Comparison of ENCODE assay signal across 9 cellular contexts in the genomic region with DNA sequence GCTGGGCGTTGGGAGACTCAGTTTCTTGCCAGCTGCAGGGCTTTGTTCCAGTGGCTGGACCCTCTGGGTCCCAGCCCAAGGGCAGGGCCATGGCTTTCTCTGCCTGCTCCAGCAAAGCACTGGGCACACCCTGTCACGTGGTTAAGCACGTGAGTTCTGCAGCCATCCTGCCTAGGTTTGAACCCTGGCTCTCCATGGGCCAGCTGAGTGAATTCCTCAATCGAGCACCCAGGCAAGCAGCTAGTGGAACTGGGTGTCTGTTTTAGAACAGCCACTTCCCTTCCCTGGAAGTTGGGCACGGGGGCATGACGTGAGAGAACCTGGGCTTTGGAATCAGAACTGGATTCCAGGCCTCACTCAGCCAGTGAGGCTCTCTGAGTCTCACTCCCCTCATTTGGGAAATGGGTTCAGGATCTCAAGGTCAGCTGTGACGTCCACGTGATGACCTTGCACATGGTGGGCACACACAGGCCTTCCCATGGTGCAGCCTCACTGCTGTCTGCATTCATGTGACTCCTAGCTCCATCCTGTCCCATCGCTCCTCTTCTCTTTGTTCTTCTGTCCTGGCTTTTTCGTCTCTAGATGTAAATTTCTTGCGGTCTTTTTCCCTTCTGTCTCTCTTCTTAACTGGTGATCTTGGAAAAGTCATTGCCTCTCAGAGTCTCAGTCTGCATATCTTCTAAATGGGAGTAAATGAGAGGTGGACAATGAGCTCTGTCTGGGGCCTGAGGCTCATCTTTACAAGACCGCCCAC. TPM values are rescaled to one million over a fixed set of nuclear protein-coding genes. Genes with fewer than 3 reads are reported as not detected.
DNase-seq lines count a peak whose midpoint lies in the region; ATAC-seq and TF ChIP-seq lines count a peak whose summit lies in the region.
"Had no signal": no experiment of that assay in that cellular context is flagged by ENCODE, and none has a peak within 500 bp of the region (broad histone marks: within the 10 kb centered on the region; RNA-seq: fewer than 3 reads in every experiment).

No MANE protein-coding gene starts in this region.

- DNase-seq in activated naive CD4-positive, alpha-beta T cell treated with anti-CD3 and anti-CD28 coated beads, Interleukin-2, amount 10 ng/mL, durations not matched to agents 7 days and 5 days = peak; percentile 60
- DNase-seq in activated naive CD4-positive, alpha-beta T cell treated with Interleukin-2 at 50 U/mL for 16 hours = no peak
- DNase-seq in activated CD4-positive, alpha-beta memory T cell treated with anti-CD3 and anti-CD28 coated beads for 36 hours = peak; percentile 62
- DNase-seq in left lung (peak in 1 of 2 donors; percentile 29), type B pancreatic cell (ENCODE audit: extremely low spot score, unreplicated experiment) (no peak), NCI-H82 treated with DMSO at 0.1 percent for 48 hours (lab: John Stamatoyannopoulos, UW; ENCODE audit: unreplicated experiment) (no peak)

- CTCF ChIA-PET in activated naive CD4-positive, alpha-beta T cell treated with anti-CD3 and anti-CD28 coated beads, Interleukin-2, amount 10 ng/mL, durations not matched to agents 7 days and 5 days (lab: Charles Lee) = interaction anchor here (0.6 to 9.6 kb wide), 6 partner anchors 8 to 239 kb away, joined by 3 to 173 read pairs (median 4); no protein-coding TSS in a partner anchor
- CTCF ChIA-PET in activated CD4-positive, alpha-beta memory T cell treated with anti-CD3 and anti-CD28 coated beads for 36 hours (lab: Charles Lee) = interaction anchor here (1.0 to 10.6 kb wide), 10 partner anchors 12 to 335 kb away, joined by 4 to 74 read pairs (median 6); a partner anchor contains a TSS

- H3K27ac Mint-ChIP-seq in activated naive CD4-positive, alpha-beta T cell treated with anti-CD3 and anti-CD28 coated beads, Interleukin-2, amount 10 ng/mL, durations not matched to agents 7 days and 5 days = peak overlapping the region; percentile 99
- peak overlapping the region; percentile 98 for H3K27ac Mint-ChIP-seq in activated CD4-positive, alpha-beta memory T cell treated with anti-CD3 and anti-CD28 coated beads for 36 hours
- peak overlapping the region; percentile 55 for H3K27ac Mint-ChIP-seq in type B pancreatic cell

- peaks cover 78% of the 10 kb centered on the region for H3K4me1 Mint-ChIP-seq in activated naive CD4-positive, alpha-beta T cell treated with anti-CD3 and anti-CD28 coated beads, Interleukin-2, amount 10 ng/mL, durations not matched to agents 7 days and 5 days
- peaks cover 76% of the 10 kb centered on the region for H3K4me1 Mint-ChIP-seq in activated CD4-positive, alpha-beta memory T cell treated with anti-CD3 and anti-CD28 coated beads for 36 hours (ENCODE audit: low read depth)
- H3K4me1 Mint-ChIP-seq in type B pancreatic cell (ENCODE audit: unreplicated experiment) = peaks cover 65% of the 10 kb centered on the region

- no peak for TF ChIP-seq CTCF in left lung (IDR thresholded peaks at IDR 0.05)
- TF ChIP-seq CTCF in type B pancreatic cell (conservative IDR thresholded peaks at IDR 0.05) = no peak

- POLR2A ChIA-PET in activated CD4-positive, alpha-beta memory T cell treated with anti-CD3 and anti-CD28 coated beads for 36 hours (lab: Charles Lee) = interaction anchor here (0.6 to 1.9 kb wide), 13 partner anchors 13 to 281 kb away, joined by 3 to 6 read pairs (median 3); a partner anchor contains a TSS

- H3K9me3 ChIP-seq in left lung = no peaks in the 10 kb centered on the region
- H3K9me3 ChIP-seq: gastroesophageal sphincter had no signal

- H3K27me3 Mint-ChIP-seq in activated naive CD4-positive, alpha-beta T cell treated with anti-CD3 and anti-CD28 coated beads, Interleukin-2, amount 10 ng/mL, durations not matched to agents 7 days and 5 days = no peaks in the 10 kb centered on the region
- H3K27me3 Mint-ChIP-seq in activated CD4-positive, alpha-beta memory T cell treated with anti-CD3 and anti-CD28 coated beads for 36 hours = no peaks in the 10 kb centered on the region
- peaks cover 14% of the 10 kb centered on the region for H3K27me3 Mint-ChIP-seq in type B pancreatic cell

- H3K27me3 ChIP-seq in left lung = peaks cover 0 to 19% of the 10 kb centered on the region in 2 donors

- peak overlapping the region; percentile 93 for H3K4me3 Mint-ChIP-seq in activated naive CD4-positive, alpha-beta T cell treated with anti-CD3 and anti-CD28 coated beads, Interleukin-2, amount 10 ng/mL, durations not matched to agents 7 days and 5 days
- H3K4me3 Mint-ChIP-seq in activated CD4-positive, alpha-beta memory T cell treated with anti-CD3 and anti-CD28 coated beads for 36 hours = peak overlapping the region; percentile 70
- peak overlapping the region; percentile 58 for H3K4me3 Mint-ChIP-seq in type B pancreatic cell

- H3K27ac ChIP-seq in left lung = peak overlapping the region; percentile 33 to 41

- peaks cover 30% of the 10 kb centered on the region for H3K36me3 Mint-ChIP-seq in activated naive CD4-positive, alpha-beta T cell treated with anti-CD3 and anti-CD28 coated beads, Interleukin-2, amount 10 ng/mL, durations not matched to agents 7 days and 5 days
- H3K36me3 Mint-ChIP-seq in activated CD4-positive, alpha-beta memory T cell treated with anti-CD3 and anti-CD28 coated beads for 36 hours = peaks cover 4% of the 10 kb centered on the region
- H3K36me3 Mint-ChIP-seq in type B pancreatic cell = no peaks in the 10 kb centered on the region

- no peaks in the 10 kb centered on the region for H3K36me3 ChIP-seq in left lung
- H3K36me3 ChIP-seq: gastroesophageal sphincter had no signal

- H3K9me3 Mint-ChIP-seq in activated naive CD4-positive, alpha-beta T cell treated with anti-CD3 and anti-CD28 coated beads, Interleukin-2, amount 10 ng/mL, durations not matched to agents 7 days and 5 days = no peaks in the 10 kb centered on the region
- no peaks in the 10 kb centered on the region for H3K9me3 Mint-ChIP-seq in activated CD4-positive, alpha-beta memory T cell treated with anti-CD3 and anti-CD28 coated beads for 36 hours
- no peaks in the 10 kb centered on the region for H3K9me3 Mint-ChIP-seq in type B pancreatic cell

- no peak overlapping the region for H3K4me3 ChIP-seq in left lung

- intact Hi-C loops in activated CD4-positive, alpha-beta memory T cell treated with anti-CD3 and anti-CD28 coated beads for 36 hours (cut with micrococcal nuclease) = loop anchor here (5.0 to 10.0 kb wide), 2 partner anchors 182 to 206 kb away; a partner anchor contains a TSS
- intact Hi-C loops in left lung (cut with DNase I) = no loop called here

- ATAC-seq in left lung (no peak), GM18861 (IDR thresholded peaks at IDR 0.05; ENCODE audit: unreplicated experiment) (no peak), HG02759 (IDR thresholded peaks at IDR 0.05; ENCODE audit: unreplicated experiment) (no peak)
- ATAC-seq: gastroesophageal sphincter had no signal

- H3K4me1 ChIP-seq in left lung = peaks cover 15 to 50% of the 10 kb centered on the region in 2 donors

RNA-seq across cellular contexts. Expression of a gene that starts 45.9 kb away (rescaled TPM):
- total RNA-seq in activated CD4-positive, alpha-beta memory T cell treated with anti-CD3 and anti-CD28 coated beads for 36 hours = 10 to 100 TPM; 21.8 to 22.1 TPM
- total RNA-seq in left lung = 10 to 100 TPM; 16.7 to 19.2 TPM
- 27.7 and 44.5 TPM in 2 replicates for total RNA-seq in type B pancreatic cell (ENCODE audit: low replicate concordance)

Comparison
In these comparisons a context has a peak if more than half of its experiments do, and no peak if none do; other contexts are left out.
1. DNase-seq: peak in activated naive CD4-positive, alpha-beta T cell treated with anti-CD3 and anti-CD28 coated beads, Interleukin-2, amount 10 ng/mL, durations not matched to agents 7 days and 5 days (single experiment) and activated CD4-positive, alpha-beta memory T cell treated with anti-CD3 and anti-CD28 coated beads for 36 hours (single experiment); none in activated naive CD4-positive, alpha-beta T cell treated with Interleukin-2 at 50 U/mL for 16 hours (single experiment), type B pancreatic cell (single experiment) and NCI-H82 treated with DMSO at 0.1 percent for 48 hours (single experiment).
2. Peak in every context shown above with its lines, with median percentiles within 50 percentile points of each other: H3K27ac Mint-ChIP-seq and H3K4me3 Mint-ChIP-seq.